8 cellular contexts compared by ENCODE assay signal in genomic region chr16:30407794-30408534, GRCh38. TPM values are rescaled to one million over a fixed set of nuclear protein-coding genes. Genes with fewer than 3 reads are reported as not detected.
DNase-seq lines count a peak whose midpoint lies in the region; ATAC-seq and TF ChIP-seq lines count a peak whose summit lies in the region.

No MANE protein-coding gene starts in this region.

- peak overlapping the region; percentile 80; the same call in 1 of the 2 replicates for H2AFZ ChIP-seq in PC-3 (ENCODE audit: low read length)

- H3K27me3 Mint-ChIP-seq in nephron (ENCODE audit: low read depth) = no peaks in the 10 kb centered on the region

- peaks cover 13% of the 10 kb centered on the region for H3K4me1 ChIP-seq in PC-3 (ENCODE audit: insufficient read depth, low read length)

- peak overlapping the region; percentile 82 to 86 (median 83) for H3K4me3 Mint-ChIP-seq in nephron

- peaks cover 18% of the 10 kb centered on the region for H3K4me1 Mint-ChIP-seq in nephron

- no peaks in the 10 kb centered on the region for H3K36me3 ChIP-seq in PC-3 (ENCODE audit: low read depth, low read length)

- peak overlapping the region; percentile 94 for H3K4me2 ChIP-seq in PC-3 (ENCODE audit: low read length)

- H4K20me1 ChIP-seq in PC-3 (ENCODE audit: low read length) = no peaks in the 10 kb centered on the region

- 0 out of 2 replicates have a peak, but pooled peaks cover 6% of the 10 kb centered on the region for H3K79me2 ChIP-seq in PC-3 (ENCODE audit: low read length)

- peak in 2 of 3 experiments; percentile 20 for DNase-seq in NCI-H1417 (lab: John Stamatoyannopoulos, UW)
- DNase-seq in NCI-H1417 treated with DMSO at 0.1 percent for 48 hours (lab: John Stamatoyannopoulos, UW) = no peak
- DNase-seq in PC-3 = no peak
- DNase-seq in epidermal melanocyte (ENCODE audit: insufficient read length, low spot score) = peak; percentile 23
- DNase-seq in MV-4-11 (lab: John Stamatoyannopoulos, UW) = no peak
- no peak for DNase-seq in left colon

- H3F3A ChIP-seq in PC-3 (ENCODE audit: low read length, unreplicated experiment) = no peaks in the 10 kb centered on the region

- H3K27me3 ChIP-seq in PC-3 (ENCODE audit: low read length) = no peaks in the 10 kb centered on the region

- CTCF ChIA-PET in PC-3 (lab: Charles Lee) = interaction anchor here (0.5 to 1.1 kb wide), 2 partner anchors 22 to 66 kb away, joined by 3 to 4 read pairs; partner anchors contain the start of gene DCTPP1

- POLR2A ChIA-PET in PC-3 (lab: Charles Lee; ENCODE audit: unreplicated experiment) = interaction anchor here (0.6 kb wide), 1 partner anchor 22 kb away, joined by 5 read pairs; the partner anchor contains the start of gene DCTPP1

- peak overlapping the region; percentile 81 for H3K4me3 ChIP-seq in PC-3 (ENCODE audit: low read length)

- H3K27ac ChIP-seq in PC-3 (ENCODE audit: low read length) = 0 out of 2 replicates have a peak overlapping the region, but pooled peaks have one; percentile 25

- no peaks in the 10 kb centered on the region for H3K9me3 Mint-ChIP-seq in nephron

- no peaks in the 10 kb centered on the region for H3K9me2 ChIP-seq in PC-3 (replicated peaks; ENCODE audit: low read length)

- H3K36me3 Mint-ChIP-seq in nephron (ENCODE audit: low read depth) = peaks cover 9% of the 10 kb centered on the region

- peak overlapping the region; percentile 33 to 82 (median 64) for H3K27ac Mint-ChIP-seq in nephron

- no peak for ATAC-seq in PC-3
- ATAC-seq in left colon = no peak
- ATAC-seq in GM18519 (IDR thresholded peaks at IDR 0.05; ENCODE audit: low FRiP score, unreplicated experiment) = no peak

- peak overlapping the region; percentile 68 for H3K9ac ChIP-seq in PC-3 (ENCODE audit: low read length)

- no peak for TF ChIP-seq CTCF in PC-3 (conservative IDR thresholded peaks at IDR 0.05; ENCODE audit: low read depth, low read length)
- TF ChIP-seq CTCF in nephron (IDR thresholded peaks at IDR 0.05; ENCODE audit: unreplicated experiment in 3 of 3) = no peak

- intact Hi-C loops in PC-3 (cut with micrococcal nuclease) = loop anchor here (5.0 kb wide), 1 partner anchor 41 kb away; no protein-coding TSS in a partner anchor
- intact Hi-C loops in left colon (cut with DNase I, micrococcal nuclease) = no loop called here

- H3K9me3 ChIP-seq in PC-3 (ENCODE audit: low read length) = no peaks in the 10 kb centered on the region

- TSS peak; percentile 47 for BruUV-seq in PC-3 (replicated peaks; lab: Mats Ljungman, UMichigan)

RNA-seq across cellular contexts. Expression of gene ZNF771, which starts 0.6 kb away (rescaled TPM):
- total RNA-seq in PC-3 (2014; rRNA removed) (3.6 and 4.3 TPM in 2 replicates), left colon (1 to 10 TPM; 3.2 to 4.4 TPM)

RNA-seq across cellular contexts. Expression of gene ZNF48, which starts 12.7 kb away (rescaled TPM):
- total RNA-seq in PC-3 (2014; rRNA removed) = 8.9 and 14.2 TPM in 2 replicates
- total RNA-seq in left colon = 1 to 10 TPM; 5.6 to 8.4 TPM

RNA-seq across cellular contexts. Expression of gene DCTPP1, which starts 21.9 kb away (rescaled TPM):
- total RNA-seq in PC-3 (2014; rRNA removed) (63.1 and 64.1 TPM in 2 replicates), left colon (100 to 1,000 TPM in 1 of 2 donors, 10 to 100 TPM in 1; 76.7 to 102 TPM)

RNA-seq across cellular contexts. Expression of gene SEPTIN1, which starts 25.6 kb away (rescaled TPM):
- 0.55 TPM in 1 of 2 replicates, not detected in the other for total RNA-seq in PC-3 (2014; rRNA removed)
- total RNA-seq in left colon = 1 to 10 TPM; 3.6 to 5.7 TPM

RNA-seq across cellular contexts. Expression of gene MYL11, which starts 33.4 kb away (rescaled TPM):
- total RNA-seq in PC-3 (2014; rRNA removed) (not detected in 2 replicates), left colon (not detected)

Comparison
In these comparisons a context has a peak if more than half of its experiments do, and no peak if none do; other contexts are left out.
1. DNase-seq: peak in NCI-H1417 (2 of 3) and epidermal melanocyte (single experiment); none in NCI-H1417 treated with DMSO at 0.1 percent for 48 hours (single experiment), PC-3 (single experiment), MV-4-11 (single experiment) and left colon (0 of 2).